33 cellular contexts compared by ENCODE assay signal in genomic region chr6:1515280-1515679, GRCh38.
"Had no signal": no experiment of that assay in that cellular context is flagged by ENCODE, and none has a peak within 500 bp of the region (broad histone marks: within the 10 kb centered on the region; RNA-seq: fewer than 3 reads in every experiment).

No MANE protein-coding gene starts in this region.

- DNase-seq: activated CD4-positive, alpha-beta memory T cell treated with anti-CD3 and anti-CD28 coated beads for 36 hours; activated CD4-positive, alpha-beta T cell treated with anti-CD3 and anti-CD28 coated beads, Interleukin-2, amount 10 ng/mL, durations not matched to agents 24 days and 14 days; activated CD4-positive, CD25-positive, alpha-beta regulatory T cell treated with anti-CD3 and anti-CD28 coated beads, Interleukin-2, amount 50 U/mL, for 72 hours; activated CD8-positive, alpha-beta memory T cell treated with anti-CD3 and anti-CD28 coated beads, Interleukin-2, amount 50 U/mL, for 48 hours; activated gamma-delta T cell; activated naive CD4-positive, alpha-beta T cell treated with anti-CD3 and anti-CD28 coated beads, Interleukin-2, amount 10 ng/mL, durations not matched to agents 7 days and 5 days; activated naive CD8-positive, alpha-beta T cell treated with anti-CD3 and anti-CD28 coated beads, Interleukin-2, amount 10 ng/mL, durations not matched to agents 7 days and 5 days; activated T-cell treated with anti-CD3 and anti-CD28 coated beads, Interleukin-2, amount 50 U/mL, for 24 hours; cerebellar nuclear complex; colonic mucosa; dorsolateral prefrontal cortex; effector memory CD4-positive, alpha-beta T cell; erythroblast; gastrocnemius medialis; glutamatergic neuron; left ventricle myocardium inferior; mesendoderm; mucosa of descending colon; psoas muscle; stimulated activated CD4-positive, alpha-beta T cell treated with anti-CD3 and anti-CD28 coated beads, Interleukin-15, amount 100 ng/mL, for 24 hours; stimulated activated CD4-positive, alpha-beta T cell treated with anti-CD3 and anti-CD28 coated beads, Interleukin-2, amount 100 ng/mL, for 24 hours; stimulated activated naive B cell treated with anti-CD40 and anti-IgM and Interleukin-4, amounts not matched to agents 10 μg/mL and 1 μg/mL and 100 μg/mL, for 72 hours; stomach; thyroid gland; upper lobe of left lung had no signal

- ATAC-seq: gastrocnemius medialis; mucosa of descending colon; natural killer cell treated with Interleukin-12 subunit alpha and Interleukin-12 subunit beta and Interleukin-15 and Interleukin-18, amount 100 ng/mL, for 72 hours; psoas muscle; stimulated activated naive B cell treated with anti-CD40 and anti-IgM and Interleukin-4, amounts not matched to agents 10 μg/mL and 1 μg/mL and 100 μg/mL, for 72 hours had no signal

- H3K27ac ChIP-seq: ascending aorta, cardiac muscle cell, colonic mucosa, dorsolateral prefrontal cortex, gastrocnemius medialis, left ventricle myocardium inferior, neutrophil, parathyroid adenoma, psoas muscle, stomach, thyroid gland, upper lobe of left lung, vagina had no signal

- FAIRE-seq: islet of Langerhans had no signal

- H3K4me3 ChIP-seq: ascending aorta, cardiac muscle cell, colonic mucosa, dorsolateral prefrontal cortex, gastrocnemius medialis, left ventricle myocardium inferior, lung, mucosa of descending colon, psoas muscle, stomach, thyroid gland, upper lobe of left lung, vagina had no signal
